1 cellular context compared by ENCODE assay signal in the genomic region with DNA sequence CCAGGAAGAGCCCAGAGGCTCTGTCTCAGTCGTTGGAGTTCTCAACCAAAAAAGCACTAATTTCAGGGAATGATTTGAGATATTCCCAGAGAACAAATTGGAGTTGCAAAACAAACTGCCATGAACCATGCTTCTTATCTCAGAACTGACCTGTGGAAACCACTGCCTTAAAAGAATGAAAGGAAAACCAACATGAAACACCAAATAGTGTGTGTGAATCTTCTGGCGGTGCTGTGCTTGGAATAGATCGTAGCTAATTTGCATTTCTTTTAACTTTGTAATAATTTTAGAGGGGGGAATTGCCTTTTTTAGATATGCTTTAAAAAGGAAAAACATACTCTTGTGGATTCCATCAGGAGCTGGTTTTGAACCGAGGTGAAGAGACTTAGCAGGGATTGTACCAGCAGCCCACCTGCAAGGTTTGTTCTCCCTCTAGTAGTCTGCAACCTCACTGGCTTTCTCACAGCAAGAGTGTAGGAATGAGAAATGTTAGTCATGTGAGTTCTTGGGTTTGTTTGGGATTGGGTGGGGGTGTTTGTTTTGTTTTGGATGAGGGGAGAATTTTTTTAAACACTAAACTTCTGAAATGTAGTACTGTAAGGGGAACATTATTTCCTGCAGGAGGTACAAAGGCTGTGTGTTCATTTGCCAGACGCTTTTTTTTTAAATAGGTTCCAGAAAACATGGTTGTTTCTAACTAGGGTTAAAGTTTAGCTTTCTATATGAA.
TF ChIP-seq lines count a peak whose summit lies in the region.

No MANE protein-coding gene starts in this region.

TF ChIP-seq in HepG2, 621 proteins besides CTCF, POLR2A, EP300 and RAD21 (continued from another document and continues in another):
- TF ChIP-seq SSRP1 (CRISPR knock-in tag; IDR thresholded peaks at IDR 0.05), result no peak; the same call in 1 of the 2 replicates
- no peak for TF ChIP-seq TSC22D2 (CRISPR knock-in tag; IDR thresholded peaks at IDR 0.05; ENCODE audit: borderline replicate concordance)
- no peak for TF ChIP-seq ZNF430 (CRISPR knock-in tag; IDR thresholded peaks at IDR 0.05)
- TF ChIP-seq ZNF484 (CRISPR knock-in tag; IDR thresholded peaks at IDR 0.05; ENCODE audit: borderline replicate concordance, low read depth), result no peak
- no peak for TF ChIP-seq SCMH1 (CRISPR knock-in tag; IDR thresholded peaks at IDR 0.05; ENCODE audit: borderline replicate concordance)
- no peak for TF ChIP-seq ZKSCAN5 (CRISPR knock-in tag; IDR thresholded peaks at IDR 0.05)
- no peak for TF ChIP-seq SNAI1 (CRISPR knock-in tag; IDR thresholded peaks at IDR 0.05; ENCODE audit: borderline replicate concordance)
- TF ChIP-seq RBAK (CRISPR knock-in tag; IDR thresholded peaks at IDR 0.05), result no peak
- TF ChIP-seq MAFF (IDR thresholded peaks at IDR 0.05; ENCODE audit: low read depth, low read length), result no peak
- TF ChIP-seq, protein P1, sequence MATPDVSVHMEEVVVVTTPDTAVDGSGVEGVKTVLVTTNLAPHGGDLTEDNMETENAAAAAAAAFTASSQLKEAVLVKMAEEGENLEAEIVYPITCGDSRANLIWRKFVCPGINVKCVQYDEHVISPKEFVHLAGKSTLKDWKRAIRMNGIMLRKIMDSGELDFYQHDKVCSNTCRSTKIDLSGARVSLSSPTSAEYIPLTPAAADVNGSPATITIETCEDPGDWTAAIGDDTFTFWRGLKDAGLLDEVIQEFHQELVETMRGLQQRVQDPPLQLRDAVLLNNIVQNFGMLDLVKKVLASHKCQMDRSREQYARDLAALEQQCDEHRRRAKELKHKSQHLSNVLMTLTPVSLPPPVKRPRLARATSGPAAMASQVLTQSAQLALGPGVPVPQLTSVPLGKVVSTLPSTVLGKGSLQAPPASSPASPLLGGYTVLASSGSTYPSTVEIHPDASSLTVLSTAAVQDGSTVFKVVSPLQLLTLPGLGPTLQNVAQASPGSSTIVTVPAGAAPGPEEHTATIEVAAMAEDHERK (CRISPR knock-in tag; IDR thresholded peaks at IDR 0.05; ENCODE audit: low read depth), result no peak
- no peak for TF ChIP-seq CBX1 (IDR thresholded peaks at IDR 0.05; ENCODE audit: low read depth)
- no peak for TF ChIP-seq ZNF839 (CRISPR knock-in tag; IDR thresholded peaks at IDR 0.05; ENCODE audit: borderline replicate concordance)
- TF ChIP-seq ZNF703 (CRISPR knock-in tag; IDR thresholded peaks at IDR 0.05; ENCODE audit: borderline replicate concordance), result no peak
- no peak for TF ChIP-seq MBD4 (IDR thresholded peaks at IDR 0.05; ENCODE audit: borderline replicate concordance, low read length)
- TF ChIP-seq, protein P2, sequence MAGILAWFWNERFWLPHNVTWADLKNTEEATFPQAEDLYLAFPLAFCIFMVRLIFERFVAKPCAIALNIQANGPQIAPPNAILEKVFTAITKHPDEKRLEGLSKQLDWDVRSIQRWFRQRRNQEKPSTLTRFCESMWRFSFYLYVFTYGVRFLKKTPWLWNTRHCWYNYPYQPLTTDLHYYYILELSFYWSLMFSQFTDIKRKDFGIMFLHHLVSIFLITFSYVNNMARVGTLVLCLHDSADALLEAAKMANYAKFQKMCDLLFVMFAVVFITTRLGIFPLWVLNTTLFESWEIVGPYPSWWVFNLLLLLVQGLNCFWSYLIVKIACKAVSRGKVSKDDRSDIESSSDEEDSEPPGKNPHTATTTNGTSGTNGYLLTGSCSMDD (CRISPR knock-in tag; IDR thresholded peaks at IDR 0.05), result no peak
- 0 out of 2 replicates have a peak, but pooled peaks have one; percentile 28 for TF ChIP-seq FOSL2 (CRISPR knock-in tag; IDR thresholded peaks at IDR 0.05)
- peak; percentile 14; the same call in 1 of the 2 replicates for TF ChIP-seq NFYB (CRISPR knock-in tag; IDR thresholded peaks at IDR 0.05)
- TF ChIP-seq ZNF670 (CRISPR knock-in tag; IDR thresholded peaks at IDR 0.05; ENCODE audit: borderline replicate concordance), result no peak
- TF ChIP-seq ZNF33B (CRISPR knock-in tag; IDR thresholded peaks at IDR 0.05), result no peak
- no peak for TF ChIP-seq CREB1 (IDR thresholded peaks at IDR 0.05)
- peak; percentile 46 for TF ChIP-seq CREB1 (CRISPR knock-in tag; IDR thresholded peaks at IDR 0.05)
- TF ChIP-seq ZNF10 (CRISPR knock-in tag; IDR thresholded peaks at IDR 0.05; ENCODE audit: borderline replicate concordance, low read depth), result no peak
- peak; percentile 10; the same call in 1 of the 2 replicates for TF ChIP-seq SIX1 (CRISPR knock-in tag; IDR thresholded peaks at IDR 0.05; ENCODE audit: borderline replicate concordance)
- TF ChIP-seq NFIB (CRISPR knock-in tag; IDR thresholded peaks at IDR 0.05; ENCODE audit: borderline replicate concordance), result no peak
- no peak for TF ChIP-seq ZFAT (CRISPR knock-in tag; conservative IDR thresholded peaks at IDR 0.05)
- no peak for TF ChIP-seq ZNF558 (CRISPR knock-in tag; IDR thresholded peaks at IDR 0.05; ENCODE audit: borderline replicate concordance)
- TF ChIP-seq BHLHE40 (IDR thresholded peaks at IDR 0.05; ENCODE audit: low read length), result peak; percentile 34; the same call in 1 of the 2 replicates
- TF ChIP-seq ZNF337 (CRISPR knock-in tag; IDR thresholded peaks at IDR 0.05; ENCODE audit: borderline replicate concordance, low read depth), result no peak
- TF ChIP-seq SRY (CRISPR knock-in tag; IDR thresholded peaks at IDR 0.05), result no peak
- no peak for TF ChIP-seq ZFP41 (CRISPR knock-in tag; IDR thresholded peaks at IDR 0.05; ENCODE audit: borderline replicate concordance)
- TF ChIP-seq RFXAP (CRISPR knock-in tag; IDR thresholded peaks at IDR 0.05; ENCODE audit: borderline replicate concordance), result no peak
- TF ChIP-seq YY1 (IDR thresholded peaks at IDR 0.05; ENCODE audit: insufficient read depth, insufficient replicate concordance, low read depth, low read length), result no peak
- TF ChIP-seq ZNF530 (CRISPR knock-in tag; IDR thresholded peaks at IDR 0.05; ENCODE audit: low read depth), result no peak
- TF ChIP-seq, protein P3, sequence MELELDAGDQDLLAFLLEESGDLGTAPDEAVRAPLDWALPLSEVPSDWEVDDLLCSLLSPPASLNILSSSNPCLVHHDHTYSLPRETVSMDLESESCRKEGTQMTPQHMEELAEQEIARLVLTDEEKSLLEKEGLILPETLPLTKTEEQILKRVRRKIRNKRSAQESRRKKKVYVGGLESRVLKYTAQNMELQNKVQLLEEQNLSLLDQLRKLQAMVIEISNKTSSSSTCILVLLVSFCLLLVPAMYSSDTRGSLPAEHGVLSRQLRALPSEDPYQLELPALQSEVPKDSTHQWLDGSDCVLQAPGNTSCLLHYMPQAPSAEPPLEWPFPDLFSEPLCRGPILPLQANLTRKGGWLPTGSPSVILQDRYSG (CRISPR knock-in tag; IDR thresholded peaks at IDR 0.05), result no peak
- TF ChIP-seq MTA1 (CRISPR knock-in tag; IDR thresholded peaks at IDR 0.05; ENCODE audit: borderline replicate concordance), result no peak
- TF ChIP-seq, protein P4, sequence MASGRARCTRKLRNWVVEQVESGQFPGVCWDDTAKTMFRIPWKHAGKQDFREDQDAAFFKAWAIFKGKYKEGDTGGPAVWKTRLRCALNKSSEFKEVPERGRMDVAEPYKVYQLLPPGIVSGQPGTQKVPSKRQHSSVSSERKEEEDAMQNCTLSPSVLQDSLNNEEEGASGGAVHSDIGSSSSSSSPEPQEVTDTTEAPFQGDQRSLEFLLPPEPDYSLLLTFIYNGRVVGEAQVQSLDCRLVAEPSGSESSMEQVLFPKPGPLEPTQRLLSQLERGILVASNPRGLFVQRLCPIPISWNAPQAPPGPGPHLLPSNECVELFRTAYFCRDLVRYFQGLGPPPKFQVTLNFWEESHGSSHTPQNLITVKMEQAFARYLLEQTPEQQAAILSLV (CRISPR knock-in tag; IDR thresholded peaks at IDR 0.05; ENCODE audit: borderline replicate concordance), result no peak
- TF ChIP-seq KDM3A (CRISPR knock-in tag; IDR thresholded peaks at IDR 0.05; ENCODE audit: low read depth), result no peak
- TF ChIP-seq TMF1 (CRISPR knock-in tag; IDR thresholded peaks at IDR 0.05; ENCODE audit: low read depth), result no peak
- TF ChIP-seq FIP1L1 (IDR thresholded peaks at IDR 0.05; ENCODE audit: borderline replicate concordance, insufficient read depth, low read depth, low read length), result no peak
- no peak for TF ChIP-seq HOXA7 (CRISPR knock-in tag; IDR thresholded peaks at IDR 0.05)
- TF ChIP-seq FOXJ3 (CRISPR knock-in tag; IDR thresholded peaks at IDR 0.05; ENCODE audit: borderline replicate concordance), result peak; percentile 31; the same call in 1 of the 2 replicates
- TF ChIP-seq SMAD1 (CRISPR knock-in tag; IDR thresholded peaks at IDR 0.05; ENCODE audit: borderline replicate concordance, low read depth), result no peak
- TF ChIP-seq ZNF607 (CRISPR knock-in tag; IDR thresholded peaks at IDR 0.05; ENCODE audit: borderline replicate concordance), result no peak
- no peak for TF ChIP-seq CEBPB (IDR thresholded peaks at IDR 0.05; ENCODE audit: borderline replicate concordance, low read depth, low read length)
- TF ChIP-seq, protein P5, sequence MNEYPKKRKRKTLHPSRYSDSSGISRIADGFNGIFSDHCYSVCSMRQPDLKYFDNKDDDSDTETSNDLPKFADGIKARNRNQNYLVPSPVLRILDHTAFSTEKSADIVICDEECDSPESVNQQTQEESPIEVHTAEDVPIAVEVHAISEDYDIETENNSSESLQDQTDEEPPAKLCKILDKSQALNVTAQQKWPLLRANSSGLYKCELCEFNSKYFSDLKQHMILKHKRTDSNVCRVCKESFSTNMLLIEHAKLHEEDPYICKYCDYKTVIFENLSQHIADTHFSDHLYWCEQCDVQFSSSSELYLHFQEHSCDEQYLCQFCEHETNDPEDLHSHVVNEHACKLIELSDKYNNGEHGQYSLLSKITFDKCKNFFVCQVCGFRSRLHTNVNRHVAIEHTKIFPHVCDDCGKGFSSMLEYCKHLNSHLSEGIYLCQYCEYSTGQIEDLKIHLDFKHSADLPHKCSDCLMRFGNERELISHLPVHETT (CRISPR knock-in tag; conservative IDR thresholded peaks at IDR 0.05), result no peak
- no peak for TF ChIP-seq ZNF333 (CRISPR knock-in tag; IDR thresholded peaks at IDR 0.05; ENCODE audit: borderline replicate concordance)
- TF ChIP-seq PHF20 (CRISPR knock-in tag; IDR thresholded peaks at IDR 0.05), result no peak
- no peak for TF ChIP-seq RCOR2 (CRISPR knock-in tag; IDR thresholded peaks at IDR 0.05)
- TF ChIP-seq MZF1 (CRISPR knock-in tag; IDR thresholded peaks at IDR 0.05; ENCODE audit: borderline replicate concordance), result no peak
- no peak for TF ChIP-seq CHD2 (IDR thresholded peaks at IDR 0.05; ENCODE audit: low read depth, low read length)
- TF ChIP-seq ZNF678 (CRISPR knock-in tag; IDR thresholded peaks at IDR 0.05), result no peak
- TF ChIP-seq STAT5B (CRISPR knock-in tag; IDR thresholded peaks at IDR 0.05), result no peak
- TF ChIP-seq PHB2 (IDR thresholded peaks at IDR 0.05; ENCODE audit: partially characterized antibody), result no peak
- TF ChIP-seq, protein P6, sequence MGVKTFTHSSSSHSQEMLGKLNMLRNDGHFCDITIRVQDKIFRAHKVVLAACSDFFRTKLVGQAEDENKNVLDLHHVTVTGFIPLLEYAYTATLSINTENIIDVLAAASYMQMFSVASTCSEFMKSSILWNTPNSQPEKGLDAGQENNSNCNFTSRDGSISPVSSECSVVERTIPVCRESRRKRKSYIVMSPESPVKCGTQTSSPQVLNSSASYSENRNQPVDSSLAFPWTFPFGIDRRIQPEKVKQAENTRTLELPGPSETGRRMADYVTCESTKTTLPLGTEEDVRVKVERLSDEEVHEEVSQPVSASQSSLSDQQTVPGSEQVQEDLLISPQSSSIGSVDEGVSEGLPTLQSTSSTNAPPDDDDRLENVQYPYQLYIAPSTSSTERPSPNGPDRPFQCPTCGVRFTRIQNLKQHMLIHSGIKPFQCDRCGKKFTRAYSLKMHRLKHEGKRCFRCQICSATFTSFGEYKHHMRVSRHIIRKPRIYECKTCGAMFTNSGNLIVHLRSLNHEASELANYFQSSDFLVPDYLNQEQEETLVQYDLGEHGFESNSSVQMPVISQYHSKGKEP (CRISPR knock-in tag; IDR thresholded peaks at IDR 0.05), result no peak
- no peak for TF ChIP-seq PAWR (CRISPR knock-in tag; IDR thresholded peaks at IDR 0.05; ENCODE audit: borderline replicate concordance)
- TF ChIP-seq, protein P7, sequence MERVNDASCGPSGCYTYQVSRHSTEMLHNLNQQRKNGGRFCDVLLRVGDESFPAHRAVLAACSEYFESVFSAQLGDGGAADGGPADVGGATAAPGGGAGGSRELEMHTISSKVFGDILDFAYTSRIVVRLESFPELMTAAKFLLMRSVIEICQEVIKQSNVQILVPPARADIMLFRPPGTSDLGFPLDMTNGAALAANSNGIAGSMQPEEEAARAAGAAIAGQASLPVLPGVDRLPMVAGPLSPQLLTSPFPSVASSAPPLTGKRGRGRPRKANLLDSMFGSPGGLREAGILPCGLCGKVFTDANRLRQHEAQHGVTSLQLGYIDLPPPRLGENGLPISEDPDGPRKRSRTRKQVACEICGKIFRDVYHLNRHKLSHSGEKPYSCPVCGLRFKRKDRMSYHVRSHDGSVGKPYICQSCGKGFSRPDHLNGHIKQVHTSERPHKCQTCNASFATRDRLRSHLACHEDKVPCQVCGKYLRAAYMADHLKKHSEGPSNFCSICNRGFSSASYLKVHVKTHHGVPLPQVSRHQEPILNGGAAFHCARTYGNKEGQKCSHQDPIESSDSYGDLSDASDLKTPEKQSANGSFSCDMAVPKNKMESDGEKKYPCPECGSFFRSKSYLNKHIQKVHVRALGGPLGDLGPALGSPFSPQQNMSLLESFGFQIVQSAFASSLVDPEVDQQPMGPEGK (CRISPR knock-in tag; IDR thresholded peaks at IDR 0.05), result peak; percentile 92
- TF ChIP-seq, protein P8, sequence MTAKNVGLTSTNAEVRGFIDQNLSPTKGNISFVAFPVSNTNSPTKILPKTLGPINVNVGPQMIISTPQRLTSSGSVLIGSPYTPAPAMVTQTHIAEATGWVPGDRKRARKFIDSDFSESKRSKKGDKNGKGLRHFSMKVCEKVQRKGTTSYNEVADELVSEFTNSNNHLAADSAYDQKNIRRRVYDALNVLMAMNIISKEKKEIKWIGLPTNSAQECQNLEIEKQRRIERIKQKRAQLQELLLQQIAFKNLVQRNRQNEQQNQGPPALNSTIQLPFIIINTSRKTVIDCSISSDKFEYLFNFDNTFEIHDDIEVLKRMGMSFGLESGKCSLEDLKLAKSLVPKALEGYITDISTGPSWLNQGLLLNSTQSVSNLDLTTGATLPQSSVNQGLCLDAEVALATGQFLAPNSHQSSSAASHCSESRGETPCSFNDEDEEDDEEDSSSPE (CRISPR knock-in tag; IDR thresholded peaks at IDR 0.05), result no peak
- no peak for TF ChIP-seq XRCC5 (optimal IDR thresholded peaks at IDR 0.05; ENCODE audit: low read length)
- TF ChIP-seq HMG20A (CRISPR knock-in tag; IDR thresholded peaks at IDR 0.05; ENCODE audit: borderline replicate concordance), result 0 out of 2 replicates have a peak, but pooled peaks have one; percentile 28
- no peak for TF ChIP-seq ZNF616 (CRISPR knock-in tag; IDR thresholded peaks at IDR 0.05; ENCODE audit: low read depth)
- TF ChIP-seq NFRKB (IDR thresholded peaks at IDR 0.05), result no peak
- TF ChIP-seq RFX5 (IDR thresholded peaks at IDR 0.05; ENCODE audit: low read depth, low read length), result no peak
- TF ChIP-seq, protein P9, sequence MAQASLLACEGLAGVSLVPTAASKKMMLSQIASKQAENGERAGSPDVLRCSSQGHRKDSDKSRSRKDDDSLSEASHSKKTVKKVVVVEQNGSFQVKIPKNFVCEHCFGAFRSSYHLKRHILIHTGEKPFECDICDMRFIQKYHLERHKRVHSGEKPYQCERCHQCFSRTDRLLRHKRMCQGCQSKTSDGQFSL (CRISPR knock-in tag; IDR thresholded peaks at IDR 0.05), result no peak
- TF ChIP-seq IKZF1 (IDR thresholded peaks at IDR 0.05), result no peak
- TF ChIP-seq RBM22 (optimal IDR thresholded peaks at IDR 0.05; ENCODE audit: low read length), result peak; percentile 54
- no peak for TF ChIP-seq ZNF101 (CRISPR knock-in tag; IDR thresholded peaks at IDR 0.05; ENCODE audit: borderline replicate concordance, low read depth)
- no peak for TF ChIP-seq SPEN (CRISPR knock-in tag; IDR thresholded peaks at IDR 0.05; ENCODE audit: low read depth)
- no peak for TF ChIP-seq ZNF879 (CRISPR knock-in tag; IDR thresholded peaks at IDR 0.05)
